ENCODE assay signal across 13 cellular contexts in the genomic region with DNA sequence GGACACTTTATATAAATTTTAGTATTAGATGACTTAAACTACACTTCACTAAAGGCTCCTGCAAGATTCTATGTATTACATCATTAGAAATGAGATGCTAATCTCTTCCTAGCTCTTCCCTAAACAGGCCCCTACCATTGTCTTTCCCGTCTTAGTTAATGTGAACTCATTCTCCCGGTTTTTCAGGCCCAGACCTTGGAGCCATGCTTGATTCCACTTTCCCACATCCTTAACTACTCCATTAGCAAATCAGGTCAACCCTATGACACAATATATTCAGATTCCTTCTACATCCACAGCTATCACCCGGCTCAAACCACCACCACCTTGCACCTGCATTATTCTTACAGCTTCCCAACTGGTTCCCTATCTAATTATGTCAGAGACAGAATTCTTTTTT.
"Had no signal": no experiment of that assay in that cellular context is flagged by ENCODE, and none has a peak within 500 bp of the region (broad histone marks: within the 10 kb centered on the region; RNA-seq: fewer than 3 reads in every experiment).

No MANE protein-coding gene starts in this region.

- ATAC-seq: effector memory CD8-positive, alpha-beta T cell; lower lobe of right lung; right lobe of liver; stimulated activated naive CD8-positive, alpha-beta T cell treated with anti-CD3 and anti-CD28 coated beads, Interleukin-15, Interleukin-2, amounts not matched to agents 100 U/mL and 50 U/mL, for 24 hours had no signal

- H3K4me1 Mint-ChIP-seq: activated naive CD8-positive, alpha-beta T cell treated with anti-CD3 and anti-CD28 coated beads for 36 hours; immature natural killer cell had no signal

- H3K4me3 Mint-ChIP-seq: activated CD4-positive, alpha-beta T cell treated with anti-CD3 and anti-CD28 coated beads, Interleukin-2, amount 10 ng/mL, durations not matched to agents 7 days and 5 days; activated naive CD8-positive, alpha-beta T cell treated with anti-CD3 and anti-CD28 coated beads for 36 hours; activated T-helper 1 cell treated with anti-CD3 and anti-CD28 coated beads, Interleukin-12 subunit alpha, Interleukin-12 subunit beta, Interleukin-2, Interleukin-4 antibody, amounts not matched to agents 30 ng/mL and 10 ng/mL and 1 ng/mL, durations not matched to agents 14 hours and 24 hours and 36 hours; effector memory CD8-positive, alpha-beta T cell; immature natural killer cell; mesothelial cell of epicardium; nephron progenitor cell had no signal

- H3K27me3 ChIP-seq: right lobe of liver, transverse colon had no signal

- H3K27ac ChIP-seq: lower lobe of right lung, right lobe of liver, transverse colon had no signal

- H3K4me2 ChIP-seq: smooth muscle cell had no signal

- H3K4me1 ChIP-seq: lower lobe of right lung, right lobe of liver had no signal

- DNase-seq: activated CD4-positive, alpha-beta T cell treated with anti-CD3 and anti-CD28 coated beads, Interleukin-2, amount 10 ng/mL, durations not matched to agents 7 days and 5 days; activated CD4-positive, CD25-positive, alpha-beta regulatory T cell; activated naive CD8-positive, alpha-beta T cell treated with anti-CD3 and anti-CD28 coated beads for 36 hours; effector memory CD8-positive, alpha-beta T cell; immature natural killer cell; lower lobe of right lung; nephron progenitor cell; right lobe of liver; stimulated activated naive CD8-positive, alpha-beta T cell treated with anti-CD3 and anti-CD28 coated beads, Interleukin-15, Interleukin-2, amounts not matched to agents 100 U/mL and 50 U/mL, for 24 hours; transverse colon had no signal

- H3K36me3 ChIP-seq: lower lobe of right lung, right lobe of liver had no signal

- H3K4me3 ChIP-seq: lower lobe of right lung, right lobe of liver, smooth muscle cell, transverse colon had no signal

- H3K27me3 Mint-ChIP-seq: activated CD4-positive, alpha-beta T cell treated with anti-CD3 and anti-CD28 coated beads, Interleukin-2, amount 10 ng/mL, durations not matched to agents 7 days and 5 days; activated naive CD8-positive, alpha-beta T cell treated with anti-CD3 and anti-CD28 coated beads for 36 hours; effector memory CD8-positive, alpha-beta T cell had no signal

- H3K9me3 Mint-ChIP-seq: activated CD4-positive, alpha-beta T cell treated with anti-CD3 and anti-CD28 coated beads, Interleukin-2, amount 10 ng/mL, durations not matched to agents 7 days and 5 days; activated naive CD8-positive, alpha-beta T cell treated with anti-CD3 and anti-CD28 coated beads for 36 hours; activated T-helper 1 cell treated with anti-CD3 and anti-CD28 coated beads, Interleukin-12 subunit alpha, Interleukin-12 subunit beta, Interleukin-2, Interleukin-4 antibody, amounts not matched to agents 30 ng/mL and 10 ng/mL and 1 ng/mL, durations not matched to agents 14 hours and 24 hours and 36 hours; effector memory CD8-positive, alpha-beta T cell; immature natural killer cell; mesothelial cell of epicardium; nephron progenitor cell had no signal

- H3K27ac Mint-ChIP-seq: activated CD4-positive, alpha-beta T cell treated with anti-CD3 and anti-CD28 coated beads, Interleukin-2, amount 10 ng/mL, durations not matched to agents 7 days and 5 days; activated naive CD8-positive, alpha-beta T cell treated with anti-CD3 and anti-CD28 coated beads for 36 hours; activated T-helper 1 cell treated with anti-CD3 and anti-CD28 coated beads, Interleukin-12 subunit alpha, Interleukin-12 subunit beta, Interleukin-2, Interleukin-4 antibody, amounts not matched to agents 30 ng/mL and 10 ng/mL and 1 ng/mL, durations not matched to agents 14 hours and 24 hours and 36 hours; effector memory CD8-positive, alpha-beta T cell; immature natural killer cell; mesothelial cell of epicardium; nephron progenitor cell had no signal

- H3K9me3 ChIP-seq: lower lobe of right lung, right lobe of liver, transverse colon had no signal
